ENCODE assay signal across 8 cellular contexts in genomic region chr17:46579083-46580075, GRCh38. TPM values are rescaled to one million over a fixed set of nuclear protein-coding genes. Genes with fewer than 3 reads are reported as not detected.
DNase-seq lines count a peak whose midpoint lies in the region; ATAC-seq and TF ChIP-seq lines count a peak whose summit lies in the region.
"Not testable (repeated sequence)": the region's sequence is repeated elsewhere in the genome, so short reads cannot be mapped to it uniquely, and the experiment has no call there.

Gene ARL17A, minus strand, starts transcription at chr17:46579691. Its CDS starts 3,369 bp downstream, at chr17:46576322.

- not testable (repeated sequence) for TF ChIP-seq EP300 in upper lobe of left lung (IDR thresholded peaks at IDR 0.05)

- not testable (repeated sequence) for H3K4me3 ChIP-seq in MG63, right lobe of liver
- peak within 1 kb of the TSS in 3 of 4 donors; percentile 12 to 38 (median 25) for H3K4me3 ChIP-seq in upper lobe of left lung

- H3K27ac ChIP-seq in right lobe of liver, result not testable (repeated sequence)
- H3K27ac ChIP-seq in upper lobe of left lung, result peak within 1 kb of the TSS in 3 of 4 donors; percentile 65 to 69 (median 67)

- not testable (repeated sequence) for H3K4me1 ChIP-seq in right lobe of liver, upper lobe of left lung

- intact Hi-C loops in right lobe of liver (cut with DNase I), result not testable (repeated sequence)

- peak; percentile 80 for ATAC-seq in GM18873 (IDR thresholded peaks at IDR 0.05; ENCODE audit: low FRiP score, unreplicated experiment)
- ATAC-seq in HG02763 (IDR thresholded peaks at IDR 0.05; ENCODE audit: unreplicated experiment), result peak; percentile 93
- peak; percentile 95 to 98 (median 97) for ATAC-seq in right lobe of liver
- ATAC-seq in upper lobe of left lung (ENCODE audit: low FRiP score in 2 of 2), result peak; percentile 97 to 99

- not testable (repeated sequence) for TF ChIP-seq POLR2A in right lobe of liver (IDR thresholded peaks at IDR 0.05); upper lobe of left lung (IDR thresholded peaks at IDR 0.05)

- H3K27me3 ChIP-seq in MG63, right lobe of liver, upper lobe of left lung: not testable (repeated sequence)

- not testable (repeated sequence) for H3K36me3 ChIP-seq in MG63, right lobe of liver, upper lobe of left lung

- DNase-seq in MG63 (peak; percentile 91), right lobe of liver (peak; percentile 76 to 87 (median 87)), upper lobe of left lung (peak; percentile 6 to 89)
- DNase-seq in activated CD8-positive, alpha-beta memory T cell treated with anti-CD3 and anti-CD28 coated beads for 24 hours, result peak; percentile 73
- peak; percentile 90 for DNase-seq in central memory CD4-positive, alpha-beta T cell
- DNase-seq in stimulated activated CD4-positive, alpha-beta T cell treated with anti-CD3 and anti-CD28 coated beads, Interleukin-12 subunit alpha, Interleukin-12 subunit beta, amount 100 ng/mL, for 48 hours (ENCODE audit: low read depth in 2 of 3, low spot score in 1 of 3), result peak; percentile 55 to 75 (median 65)

- H3K9me3 ChIP-seq in MG63, right lobe of liver, upper lobe of left lung: not testable (repeated sequence)

- WGBS in right lobe of liver (ENCODE audit: insufficient coverage, low coverage, low lambda C conversion rate, missing lambda C conversion rate), result no CpG with 5 or more reads among the region's 65 CpGs
- WGBS in upper lobe of left lung, 2 donors, result no CpG with 5 or more reads among the region's 65 CpGs

- TF ChIP-seq CTCF in right lobe of liver (IDR thresholded peaks at IDR 0.05); upper lobe of left lung (IDR thresholded peaks at IDR 0.05): not testable (repeated sequence)

RNA-seq across cellular contexts. Expression of gene ARL17A, which starts in this region (rescaled TPM):
- 1.2 and 7.3 TPM in 2 replicates for total RNA-seq in MG63 (2014; rRNA removed; shearing (Covaris generic); ENCODE audit: low replicate concordance)
- total RNA-seq in right lobe of liver (1 to 10 TPM; 1.8 to 8.9 (median 6.4) TPM), upper lobe of left lung (10 to 100 TPM in 5 of 6 donors, 1 to 10 TPM in 1; 4.6 to 24.1 (median 17.9) TPM)
